13 cellular contexts compared by ENCODE assay signal in genomic region chr10:121525276-121526039, GRCh38.
A peak's percentile ranks its signal among the peaks of the same experiment; 100 is the strongest.
DNase-seq lines count a peak whose midpoint lies in the region; ATAC-seq, FAIRE-seq and TF ChIP-seq lines count a peak whose summit lies in the region.
"Had no signal": no experiment of that assay in that cellular context is flagged by ENCODE, and none has a peak within 500 bp of the region (broad histone marks: within the 10 kb centered on the region; RNA-seq: fewer than 3 reads in every experiment).

No MANE protein-coding gene starts in this region.

- TF ChIP-seq CTCF in kidney (IDR thresholded peaks at IDR 0.05; ENCODE audit: borderline replicate concordance, extremely low read depth, insufficient read depth): no peak

- peak overlapping the region; percentile 69 to 90 for H3K27ac ChIP-seq in kidney (ENCODE audit: low read depth in 2 of 2, low read length in 2 of 2)
- H3K27ac ChIP-seq in rectal smooth muscle tissue (ENCODE audit: low read depth, low read length): peak overlapping the region; percentile 74
- H3K27ac ChIP-seq: right lobe of liver had no signal

- H3K9ac ChIP-seq in kidney (ENCODE audit: low read length in 2 of 2): peak overlapping the region in 1 of 2 donors; percentile 44
- no peak overlapping the region for H3K9ac ChIP-seq in rectal smooth muscle tissue (ENCODE audit: low read length)

- no peaks in the 10 kb centered on the region for H3K9me3 ChIP-seq in kidney (ENCODE audit: control insufficient read depth in 1 of 2, low read length in 2 of 2)
- H3K9me3 ChIP-seq: right lobe of liver had no signal

- no peaks in the 10 kb centered on the region for H3K27me3 ChIP-seq in rectal smooth muscle tissue (ENCODE audit: control insufficient read depth, insufficient read depth, low read length)
- H3K27me3 ChIP-seq: right lobe of liver had no signal

- H3K36me3 ChIP-seq in kidney (ENCODE audit: control insufficient read depth in 1 of 2, insufficient read depth in 2 of 2, low read length in 2 of 2): no peaks in the 10 kb centered on the region
- no peaks in the 10 kb centered on the region for H3K36me3 ChIP-seq in rectal smooth muscle tissue (ENCODE audit: control insufficient read depth, insufficient read depth, low read length)
- H3K36me3 ChIP-seq: right lobe of liver had no signal

- H3K4me1 ChIP-seq in kidney (ENCODE audit: control insufficient read depth in 1 of 2, insufficient read depth in 1 of 2, low read depth in 1 of 2, low read length in 2 of 2) (peaks cover 35 to 45% of the 10 kb centered on the region in 2 donors), rectal smooth muscle tissue (ENCODE audit: control insufficient read depth, insufficient read depth, low read length) (peaks cover 35% of the 10 kb centered on the region)

- intact Hi-C loops in left ventricle myocardium superior (cut with micrococcal nuclease) (no loop called here), Right ventricle myocardium superior (cut with DNase I) (no loop called here), kidney (cut with DNase I) (no loop called here)

- ATAC-seq in left ventricle myocardium superior (peak; percentile 44), Right ventricle myocardium superior (ENCODE audit: poor library complexity) (no peak), GM21528 (IDR thresholded peaks at IDR 0.05; ENCODE audit: low FRiP score, unreplicated experiment) (no peak)
- ATAC-seq: Right ventricle myocardium inferior had no signal

- no peak for FAIRE-seq in kidney (lab: Jason Lieb, UNC)

- DNase-seq in left ventricle myocardium superior: no peak
- DNase-seq in Right ventricle myocardium superior: no peak
- DNase-seq in kidney: peak; percentile 76
- DNase-seq in NCI-H2081 treated with DMSO at 0.1 percent for 48 hours (lab: John Stamatoyannopoulos, UW): no peak
- DNase-seq in activated CD4-positive, CD25-positive, alpha-beta regulatory T cell treated with anti-CD3 and anti-CD28 coated beads, Interleukin-2, amount 50 U/mL, for 72 hours: no peak
- no peak for DNase-seq in NCI-H82 treated with DMSO at 0.1 percent for 48 hours (lab: John Stamatoyannopoulos, UW; ENCODE audit: unreplicated experiment)
- DNase-seq: DMS 273 treated with DMSO at 0.1 percent for 48 hours, NCI-H187, NCI-H82, right lobe of liver had no signal

- H3K4me3 ChIP-seq in kidney (ENCODE audit: low read length in 2 of 2): peak overlapping the region in 1 of 2 donors; percentile 30
- no peak overlapping the region for H3K4me3 ChIP-seq in rectal smooth muscle tissue (ENCODE audit: low read length)
- H3K4me3 ChIP-seq: right lobe of liver had no signal
